In genomic region chr5:73748510-73749410, GRCh38 we compare ENCODE assay signal across 11 cellular contexts.
DNase-seq lines count a peak whose midpoint lies in the region; ATAC-seq and TF ChIP-seq lines count a peak whose summit lies in the region.
"Had no signal": no experiment of that assay in that cellular context is flagged by ENCODE, and none has a peak within 500 bp of the region (broad histone marks: within the 10 kb centered on the region; RNA-seq: fewer than 3 reads in every experiment).

No MANE protein-coding gene starts in this region.

- peaks cover 17% of the 10 kb centered on the region for H3K4me1 ChIP-seq in lower lobe of right lung
- H3K4me1 ChIP-seq in upper lobe of left lung, result peaks cover 0 to 16% (median 11%) of the 10 kb centered on the region in 4 donors

- no peaks in the 10 kb centered on the region for H3K27me3 ChIP-seq in lower lobe of right lung (ENCODE audit: low read depth)
- no peaks in the 10 kb centered on the region for H3K27me3 ChIP-seq in upper lobe of left lung

- no peak for TF ChIP-seq EP300 in upper lobe of left lung (IDR thresholded peaks at IDR 0.05)

- peak overlapping the region; percentile 47 for H3K27ac ChIP-seq in lower lobe of right lung
- peak overlapping the region; percentile 4 to 67 (median 26) for H3K27ac ChIP-seq in upper lobe of left lung

- DNase-seq in NCI-H1092 (lab: John Stamatoyannopoulos, UW), result peak; percentile 26
- peak; percentile 77 to 90 for DNase-seq in dermis microvascular lymphatic vessel endothelial cell (ENCODE audit: low read depth in 2 of 2)
- DNase-seq in lower lobe of right lung, result peak; percentile 49
- no peak for DNase-seq in upper lobe of left lung
- no peak for DNase-seq in NCI-H187 (lab: John Stamatoyannopoulos, UW)
- DNase-seq in H4 (ENCODE audit: low spot score), result no peak
- DNase-seq: activated CD4-positive, CD25-positive, alpha-beta regulatory T cell; cortex of kidney; NCI-H1436 had no signal

- H3K4me3 ChIP-seq in lower lobe of right lung (peak overlapping the region; percentile 6), upper lobe of left lung (no peak overlapping the region)

- intact Hi-C loops in lower lobe of right lung (cut with DNase I), result no loop called here

- 42 to 52% methylated on average over 11 of the region's 11 CpGs for WGBS in upper lobe of left lung, 2 donors

- TF ChIP-seq CTCF in lower lobe of right lung (IDR thresholded peaks at IDR 0.05), result no peak
- no peak for TF ChIP-seq CTCF in upper lobe of left lung (IDR thresholded peaks at IDR 0.05)

- ATAC-seq in lower lobe of right lung (peak; percentile 70 to 78), upper lobe of left lung (ENCODE audit: low FRiP score in 2 of 2) (peak; percentile 28 to 64), GM18498 (IDR thresholded peaks at IDR 0.05; ENCODE audit: unreplicated experiment) (no peak)
- ATAC-seq: natural killer cell treated with Interleukin-12 subunit alpha and Interleukin-12 subunit beta and Interleukin-15 and Interleukin-18, amount 100 ng/mL, for 72 hours had no signal

- TF ChIP-seq POLR2A in upper lobe of left lung (IDR thresholded peaks at IDR 0.05), result no peak

- H3K9me3 ChIP-seq in lower lobe of right lung, result no peaks in the 10 kb centered on the region
- no peaks in the 10 kb centered on the region for H3K9me3 ChIP-seq in upper lobe of left lung

- H3K36me3 ChIP-seq in lower lobe of right lung (no peaks in the 10 kb centered on the region), upper lobe of left lung (no peaks in the 10 kb centered on the region)

Comparison
In these comparisons a context has a peak if more than half of its experiments do, and no peak if none do; other contexts are left out.
1. DNase-seq: peak in NCI-H1092 (single experiment), dermis microvascular lymphatic vessel endothelial cell (2 of 2) and lower lobe of right lung (single experiment); none in upper lobe of left lung (0 of 2), NCI-H187 (0 of 2) and H4 (single experiment).